In the genomic region with DNA sequence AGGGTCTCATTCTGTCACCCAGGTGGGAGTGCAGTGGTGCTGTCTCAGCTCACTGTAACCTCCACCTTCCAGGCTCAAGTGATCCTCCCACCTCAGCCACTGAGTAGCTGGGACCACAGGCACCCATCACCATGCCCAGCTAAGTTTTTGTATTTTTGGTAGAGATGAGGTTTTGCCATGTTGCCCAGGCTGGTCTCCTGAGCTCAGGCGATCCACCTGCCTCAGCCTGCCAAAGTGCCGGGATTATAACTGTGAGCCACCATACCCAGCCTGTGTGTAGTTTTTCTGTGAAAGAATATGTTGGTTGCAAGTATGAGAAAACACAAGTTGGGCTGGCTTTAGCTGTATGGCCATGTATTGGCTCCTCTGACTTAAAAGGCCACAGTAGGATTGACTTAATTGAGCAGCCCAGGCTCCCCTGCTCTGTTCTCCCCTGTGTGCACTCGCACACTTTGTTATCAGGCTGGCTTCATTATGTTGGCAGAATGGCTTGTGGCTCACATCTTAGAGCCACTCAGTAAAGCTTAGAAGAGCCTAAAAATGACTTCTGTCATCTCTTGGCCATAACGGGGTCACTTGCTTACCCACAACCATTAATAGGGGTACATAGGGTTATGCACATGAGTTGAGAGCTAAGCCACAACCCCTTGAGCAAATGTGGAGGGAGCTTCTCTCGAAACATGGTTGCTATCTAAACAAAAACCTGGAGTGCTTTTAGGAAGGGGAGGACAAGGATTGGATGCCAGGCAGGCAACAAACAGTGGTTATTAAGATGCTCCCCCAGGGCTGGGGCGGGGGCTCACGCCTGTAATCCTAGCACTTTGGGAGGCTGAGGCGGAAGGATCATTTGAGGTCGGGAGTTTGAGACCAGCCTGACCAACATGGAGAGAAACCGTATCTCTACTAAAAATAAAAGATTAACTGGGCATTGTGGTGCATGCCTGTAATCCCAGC, we compare ENCODE assay signal across 12 cellular contexts. TPM values are rescaled to one million over a fixed set of nuclear protein-coding genes. Genes with fewer than 3 reads are reported as not detected.
DNase-seq lines count a peak whose midpoint lies in the region; ATAC-seq, FAIRE-seq and TF ChIP-seq lines count a peak whose summit lies in the region.
"Had no signal": no experiment of that assay in that cellular context is flagged by ENCODE, and none has a peak within 500 bp of the region (broad histone marks: within the 10 kb centered on the region; RNA-seq: fewer than 3 reads in every experiment).

No MANE protein-coding gene starts in this region.

- no peaks in the 10 kb centered on the region for H3K27me3 Mint-ChIP-seq in astrocyte (ENCODE audit: low read depth, unreplicated experiment)

- H3K27ac Mint-ChIP-seq in astrocyte (ENCODE audit: unreplicated experiment) = peak overlapping the region; percentile 10

- H2AFZ ChIP-seq in astrocyte (ENCODE audit: low read depth, low read length) = no peak overlapping the region

- no peak overlapping the region for H3K4me3 ChIP-seq in HEK293 (ENCODE audit: low read depth, low read length)
- H3K4me3 ChIP-seq in astrocyte (ENCODE audit: insufficient read depth, low read depth, low read length) = no peak overlapping the region
- peak overlapping the region; percentile 1 to 27 for H3K4me3 ChIP-seq in muscle layer of duodenum (ENCODE audit: low read depth in 1 of 2, low read length in 2 of 2)
- H3K4me3 ChIP-seq: adrenal gland had no signal

- H3K36me3 ChIP-seq in HEK293 (ENCODE audit: control insufficient read depth in 2 of 2, insufficient read depth in 1 of 2, low read length in 2 of 2) (peaks cover 31 to 92% of the 10 kb centered on the region in 2 experiments), astrocyte (ENCODE audit: insufficient read depth, low read length) (peaks cover 36% of the 10 kb centered on the region), muscle layer of duodenum (ENCODE audit: control insufficient read depth in 1 of 2, insufficient read depth in 2 of 2, low read length in 2 of 2) (peaks cover 0 to 8% of the 10 kb centered on the region in 2 donors)

- DNase-seq in astrocyte (ENCODE audit: low read depth) = no peak
- DNase-seq in central memory CD4-positive, alpha-beta T cell = no peak
- no peak for DNase-seq in GM19239 (ENCODE audit: insufficient read length, low spot score)
- DNase-seq in SKM-1 treated with dmso at 0.1 percent for 144 hours (lab: John Stamatoyannopoulos, UW; ENCODE audit: unreplicated experiment) = no peak
- DNase-seq: adrenal gland; left cardiac atrium; NCI-H524; stimulated activated CD4-positive, alpha-beta T cell treated with anti-CD3 and anti-CD28 coated beads, Interleukin-12 subunit alpha, Interleukin-12 subunit beta, amount 100 ng/mL, for 4 hours had no signal

- peaks cover 58% of the 10 kb centered on the region for H3K4me1 Mint-ChIP-seq in astrocyte (ENCODE audit: low read depth, unreplicated experiment)

- POLR2A ChIA-PET in HEK293 (lab: Yijun Ruan, JAX) = no interaction called here

- peak overlapping the region; percentile 22; the same call in 1 of the 2 replicates for H3K27ac ChIP-seq in 22Rv1
- no peak overlapping the region for H3K27ac ChIP-seq in HEK293 (ENCODE audit: extremely low read depth, low read depth, low read length)
- peak overlapping the region; percentile 20 for H3K27ac ChIP-seq in astrocyte (ENCODE audit: low read depth, low read length)
- no peak overlapping the region for H3K27ac ChIP-seq in muscle layer of duodenum (ENCODE audit: low read length)

- ATAC-seq in GM18519 (IDR thresholded peaks at IDR 0.05; ENCODE audit: low FRiP score, unreplicated experiment) = no peak

- H3K36me3 Mint-ChIP-seq in astrocyte (ENCODE audit: low read depth, unreplicated experiment) = peaks cover 25% of the 10 kb centered on the region

- H3K4me3 Mint-ChIP-seq in astrocyte (ENCODE audit: unreplicated experiment) = peak overlapping the region; percentile 76

- no peaks in the 10 kb centered on the region for H3K27me3 ChIP-seq in astrocyte (ENCODE audit: insufficient read depth, low read length)
- H3K27me3 ChIP-seq in muscle layer of duodenum (ENCODE audit: low read depth, low read length) = no peaks in the 10 kb centered on the region
- H3K27me3 ChIP-seq: adrenal gland had no signal

- peaks cover 100% of the 10 kb centered on the region for H4K20me1 ChIP-seq in astrocyte (ENCODE audit: insufficient read depth, low read length)

- no peak for TF ChIP-seq CTCF in 22Rv1 (IDR thresholded peaks at IDR 0.05)
- TF ChIP-seq CTCF in HEK293 (tag by site-specific recombination; IDR thresholded peaks at IDR 0.05) = no peak
- TF ChIP-seq CTCF in astrocyte (IDR thresholded peaks at IDR 0.05; ENCODE audit: insufficient read depth, low read depth, low read length) = no peak

- H3K4me2 ChIP-seq in astrocyte (ENCODE audit: low read length) = peak overlapping the region; percentile 56

- FAIRE-seq in astrocyte (lab: Jason Lieb, UNC) = no peak
- FAIRE-seq in GM19239 (lab: Jason Lieb, UNC) = no peak

- H3K9me3 ChIP-seq in HEK293 (ENCODE audit: control insufficient read depth, insufficient read depth, low read depth, low read length) = no peaks in the 10 kb centered on the region
- H3K9me3 ChIP-seq in astrocyte (ENCODE audit: insufficient read depth, low read depth, low read length) = no peaks in the 10 kb centered on the region
- no peaks in the 10 kb centered on the region for H3K9me3 ChIP-seq in muscle layer of duodenum (ENCODE audit: control insufficient read depth in 1 of 2, low read length in 2 of 2)
- H3K9me3 ChIP-seq: adrenal gland had no signal

- H3K4me1 ChIP-seq in HEK293 (ENCODE audit: control insufficient read depth, insufficient read depth, low read length) (peaks cover 14% of the 10 kb centered on the region), astrocyte (ENCODE audit: insufficient read depth, low read length) (peaks cover 47% of the 10 kb centered on the region), muscle layer of duodenum (ENCODE audit: control insufficient read depth in 1 of 2, insufficient read depth in 2 of 2, low read length in 2 of 2) (peaks cover 51 to 84% of the 10 kb centered on the region in 2 donors)

- H3K9me3 Mint-ChIP-seq in astrocyte (ENCODE audit: unreplicated experiment) = no peaks in the 10 kb centered on the region

- CTCF ChIA-PET in HEK293 (lab: Yijun Ruan, JAX) = interaction anchor here (1.9 to 2.4 kb wide), 2 partner anchors 42 to 47 kb away, joined by 4 to 6 read pairs; no protein-coding TSS in a partner anchor

- no peak overlapping the region for H3K9ac ChIP-seq in astrocyte (ENCODE audit: low read length)

- peaks cover 100% of the 10 kb centered on the region for H3K79me2 ChIP-seq in astrocyte (ENCODE audit: insufficient read depth, low read length)

TF ChIP-seq in HEK293, 187 proteins besides CTCF, POLR2A, EP300 and RAD21:
- TF ChIP-seq, protein P1, sequence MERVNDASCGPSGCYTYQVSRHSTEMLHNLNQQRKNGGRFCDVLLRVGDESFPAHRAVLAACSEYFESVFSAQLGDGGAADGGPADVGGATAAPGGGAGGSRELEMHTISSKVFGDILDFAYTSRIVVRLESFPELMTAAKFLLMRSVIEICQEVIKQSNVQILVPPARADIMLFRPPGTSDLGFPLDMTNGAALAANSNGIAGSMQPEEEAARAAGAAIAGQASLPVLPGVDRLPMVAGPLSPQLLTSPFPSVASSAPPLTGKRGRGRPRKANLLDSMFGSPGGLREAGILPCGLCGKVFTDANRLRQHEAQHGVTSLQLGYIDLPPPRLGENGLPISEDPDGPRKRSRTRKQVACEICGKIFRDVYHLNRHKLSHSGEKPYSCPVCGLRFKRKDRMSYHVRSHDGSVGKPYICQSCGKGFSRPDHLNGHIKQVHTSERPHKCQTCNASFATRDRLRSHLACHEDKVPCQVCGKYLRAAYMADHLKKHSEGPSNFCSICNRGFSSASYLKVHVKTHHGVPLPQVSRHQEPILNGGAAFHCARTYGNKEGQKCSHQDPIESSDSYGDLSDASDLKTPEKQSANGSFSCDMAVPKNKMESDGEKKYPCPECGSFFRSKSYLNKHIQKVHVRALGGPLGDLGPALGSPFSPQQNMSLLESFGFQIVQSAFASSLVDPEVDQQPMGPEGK (tag by site-specific recombination; IDR thresholded peaks at IDR 0.05) = 0 out of 2 replicates have a peak, but pooled peaks have one; percentile 23
- no peak for TF ChIP-seq ZNF302 (tag by site-specific recombination; IDR thresholded peaks at IDR 0.05; ENCODE audit: low read depth)
- TF ChIP-seq ZNF221 (tag by site-specific recombination; IDR thresholded peaks at IDR 0.05; ENCODE audit: borderline replicate concordance) = no peak

RNA-seq across cellular contexts. Expression of a gene that starts 6.1 kb away (rescaled TPM):
- total RNA-seq in astrocyte = 97.7 and 99.5 TPM in 2 replicates

Comparison
In these comparisons a context has a peak if more than half of its experiments do, and no peak if none do; other contexts are left out.
1. H3K27ac ChIP-seq: peak in 22Rv1 (single experiment) and astrocyte (single experiment); none in HEK293 (single experiment) and muscle layer of duodenum (single experiment).
2. H3K4me3 ChIP-seq: peak in muscle layer of duodenum (2 of 2); none in HEK293 (single experiment) and astrocyte (single experiment).